ENCODE assay signal across 8 cellular contexts in genomic region chr11:8604078-8604723, GRCh38. TPM values are rescaled to one million over a fixed set of nuclear protein-coding genes. Genes with fewer than 3 reads are reported as not detected.
DNase-seq lines count a peak whose midpoint lies in the region; ATAC-seq and TF ChIP-seq lines count a peak whose summit lies in the region.

No MANE protein-coding gene starts in this region.

- ATAC-seq in GM19463 (IDR thresholded peaks at IDR 0.05; ENCODE audit: unreplicated experiment): peak; percentile 97

- H2BK120ac ChIP-seq in mesendoderm (ENCODE audit: low read depth, low read length): no peak overlapping the region

- H3K56ac ChIP-seq in mesendoderm (ENCODE audit: low read length): no peak overlapping the region

- H3K9ac ChIP-seq in colonic mucosa (ENCODE audit: low read depth in 2 of 2, low read length in 2 of 2) (no peak overlapping the region), mesendoderm (ENCODE audit: low read length) (no peak overlapping the region)

- TF ChIP-seq EP300 in tibial nerve (IDR thresholded peaks at IDR 0.05): no peak

- no peaks in the 10 kb centered on the region for H3K9me3 ChIP-seq in colonic mucosa
- H3K9me3 ChIP-seq in tibial nerve: no peaks in the 10 kb centered on the region

- H3K27me3 ChIP-seq in colonic mucosa: no peaks in the 10 kb centered on the region
- no peaks in the 10 kb centered on the region for H3K27me3 ChIP-seq in mesendoderm (ENCODE audit: insufficient read depth, low read length, poor library complexity)
- H3K27me3 ChIP-seq in tibial nerve: no peaks in the 10 kb centered on the region

- intact Hi-C loops in colonic mucosa (cut with DNase I): no loop called here

- TF ChIP-seq CTCF in colonic mucosa (IDR thresholded peaks at IDR 0.05): peak; percentile 83
- peak in 4 of 5 experiments; percentile 12 to 35 (median 26) for TF ChIP-seq CTCF in tibial nerve (IDR thresholded peaks at IDR 0.05)

- H3K36me3 ChIP-seq in colonic mucosa (no peaks in the 10 kb centered on the region), mesendoderm (ENCODE audit: control insufficient read depth, insufficient read depth, low read length) (no peaks in the 10 kb centered on the region), tibial nerve (no peaks in the 10 kb centered on the region)

- no peak for TF ChIP-seq POLR2A in tibial nerve (IDR thresholded peaks at IDR 0.05)

- no peak overlapping the region for H4K5ac ChIP-seq in mesendoderm (ENCODE audit: low read length)

- in situ Hi-C loops in SK-MEL-5 (cut with HindIII; ENCODE audit: low pct_unique_long_range_greater_than_20kb, low sequenced_read_pairs): no loop called here

- no peak overlapping the region for H3K4me3 ChIP-seq in colonic mucosa
- H3K4me3 ChIP-seq in mesendoderm (ENCODE audit: low read length): no peak overlapping the region
- no peak overlapping the region for H3K4me3 ChIP-seq in tibial nerve

- H3K4ac ChIP-seq in mesendoderm (ENCODE audit: low read depth, low read length): no peak overlapping the region

- H2BK5ac ChIP-seq in mesendoderm (ENCODE audit: low read length): no peak overlapping the region

- no peak overlapping the region for H2AK5ac ChIP-seq in mesendoderm (ENCODE audit: low read length)

- H3K79me1 ChIP-seq in mesendoderm (ENCODE audit: low read length): no peaks in the 10 kb centered on the region

- no CpG with 5 or more reads among the region's 9 CpGs for WGBS in mesendoderm (ENCODE audit: extremely low coverage, insufficient coverage, low lambda C conversion rate)
- WGBS in tibial nerve, 2 donors: 29 to 30% methylated on average over 9 of the region's 9 CpGs

- H3K4me1 ChIP-seq in colonic mucosa (no peaks in the 10 kb centered on the region), mesendoderm (ENCODE audit: control insufficient read depth, low read depth, low read length) (no peaks in the 10 kb centered on the region), tibial nerve (peaks cover 0 to 3% (median 0%) of the 10 kb centered on the region in 4 donors)

- no peak overlapping the region for H4K8ac ChIP-seq in mesendoderm (ENCODE audit: low read depth, low read length)

- DNase-seq in EH (ENCODE audit: low read depth) (peak; percentile 100), HK-2 (ENCODE audit: unreplicated experiment) (peak; percentile 36), SK-MEL-5 (ENCODE audit: low read depth, low spot score) (peak; percentile 60), colonic mucosa (peak; percentile 69), mesendoderm (peak; percentile 75), tibial nerve (ENCODE audit: low spot score in 2 of 2) (peak in 1 of 2 donors; percentile 51), cerebellar nuclear complex (lab: John Stamatoyannopoulos, UW) (no peak)

- no peaks in the 10 kb centered on the region for H3K79me2 ChIP-seq in mesendoderm (ENCODE audit: control insufficient read depth, insufficient read depth, low read length)

- H3K27ac ChIP-seq in colonic mucosa: no peak overlapping the region
- H3K27ac ChIP-seq in mesendoderm (ENCODE audit: low read depth, low read length): no peak overlapping the region
- no peak overlapping the region for H3K27ac ChIP-seq in tibial nerve

- H3K23ac ChIP-seq in mesendoderm (ENCODE audit: low read length): no peak overlapping the region

- H3K4me2 ChIP-seq in mesendoderm (ENCODE audit: low read length): no peak overlapping the region

- H2BK15ac ChIP-seq in mesendoderm (replicated peaks; ENCODE audit: low read depth): no peak overlapping the region

- H3K18ac ChIP-seq in mesendoderm (ENCODE audit: low read length): no peak overlapping the region

RNA-seq across cellular contexts. Expression of gene STK33, which starts 10.2 kb away (rescaled TPM):
- total RNA-seq in SK-MEL-5 (2014; rRNA removed; shearing (Covaris generic)): not detected in 2 replicates
- not detected in 2 replicates for polyA plus RNA-seq in SK-MEL-5 (2015; cell fraction: cytosol; rRNA removed)
- 0.31 TPM in 1 of 2 replicates, not detected in the other for polyA plus RNA-seq in SK-MEL-5 (2015; cell fraction: nucleus; rRNA removed)
- 1 to 10 TPM; 3.7 to 4.1 TPM for total RNA-seq in colonic mucosa
- 17.0 TPM for polyA plus RNA-seq in mesendoderm (2013, experiment 1 of 2)
- 17.3 TPM for polyA plus RNA-seq in mesendoderm (2013, experiment 2 of 2)
- total RNA-seq in tibial nerve: 1 to 10 TPM; 3.6 to 6.8 (median 5.0) TPM

Comparison
In these comparisons a context has a peak if more than half of its experiments do, and no peak if none do; other contexts are left out.
1. DNase-seq: peak in EH (single experiment), HK-2 (single experiment), SK-MEL-5 (single experiment), colonic mucosa (single experiment) and mesendoderm (single experiment); none in cerebellar nuclear complex (0 of 2).